Comparison of ENCODE assay signal across 22 cellular contexts in genomic region chr5:80975065-80975464, GRCh38. TPM values are rescaled to one million over a fixed set of nuclear protein-coding genes. Genes with fewer than 3 reads are reported as not detected.
DNase-seq lines count a peak whose midpoint lies in the region; ATAC-seq and TF ChIP-seq lines count a peak whose summit lies in the region.
"Had no signal": no experiment of that assay in that cellular context is flagged by ENCODE, and none has a peak within 500 bp of the region (broad histone marks: within the 10 kb centered on the region; RNA-seq: fewer than 3 reads in every experiment).

No MANE protein-coding gene starts in this region.

- H3K9ac ChIP-seq in IMR-90 (ENCODE audit: low read depth, low read length) (peak overlapping the region; percentile 24; the same call in 1 of the 2 replicates), trophoblast cell (ENCODE audit: low read length) (no peak overlapping the region)
- H3K9ac ChIP-seq: GM23248 had no signal

- H3K4me3 Mint-ChIP-seq in CD8-positive, alpha-beta T cell = peak overlapping the region; percentile 15
- H3K4me3 Mint-ChIP-seq: B cell, neural crest cell, type B pancreatic cell had no signal

- peaks cover 20% of the 10 kb centered on the region for H3K9me1 ChIP-seq in IMR-90 (ENCODE audit: insufficient read depth, low read length)

- peak overlapping the region; percentile 32 for H2BK20ac ChIP-seq in IMR-90 (ENCODE audit: low read depth, low read length)

- in situ Hi-C loops in IMR-90 (cut with MboI; ENCODE audit: low sequenced_read_pairs) (no loop called here), transverse colon (cut with MboI; ENCODE audit: low pct_ligation_motif_present in 1 of 4, low pct_unique_long_range_greater_than_20kb in 1 of 4, low sequenced_read_pairs in 3 of 4) (no loop called here)

- peak overlapping the region; percentile 35 for H4K91ac ChIP-seq in IMR-90 (ENCODE audit: insufficient read depth, low read depth, low read length)
- peak overlapping the region; percentile 5 for H4K91ac ChIP-seq in trophoblast cell (ENCODE audit: low read depth, low read length)

- peak overlapping the region; percentile 12 for H3K18ac ChIP-seq in IMR-90 (ENCODE audit: low read depth, low read length)
- no peak overlapping the region for H3K18ac ChIP-seq in trophoblast cell (ENCODE audit: low read length)

- H2AK5ac ChIP-seq in IMR-90 (ENCODE audit: low read depth, low read length) (peak overlapping the region; percentile 67; the same call in 1 of the 2 replicates), trophoblast cell (ENCODE audit: low read length) (no peak overlapping the region)

- H3K4me1 Mint-ChIP-seq in CD8-positive, alpha-beta T cell (ENCODE audit: low read depth) = peaks cover 84% of the 10 kb centered on the region
- H3K4me1 Mint-ChIP-seq: neural crest cell had no signal

- H2BK120ac ChIP-seq in IMR-90 (ENCODE audit: low read depth, low read length) = peak overlapping the region; percentile 79
- no peak overlapping the region for H2BK120ac ChIP-seq in trophoblast cell (ENCODE audit: insufficient read depth, low read length, poor library complexity)

- peak overlapping the region; percentile 16 for H3K27ac Mint-ChIP-seq in CD8-positive, alpha-beta T cell
- H3K27ac Mint-ChIP-seq: B cell, type B pancreatic cell had no signal

- dilution Hi-C loops in IMR-90 (cut with HindIII; ENCODE audit: low sequenced_read_pairs, unreplicated experiment) = no loop called here

- H3K27ac ChIP-seq in CD8-positive, alpha-beta T cell (ENCODE audit: low read depth, low read length) = no peak overlapping the region
- H3K27ac ChIP-seq in IMR-90 (ENCODE audit: insufficient read depth, low read length) (peak overlapping the region; percentile 24; the same call in 1 of the 2 replicates), trophoblast cell (ENCODE audit: low read depth, low read length) (no peak overlapping the region), transverse colon (no peak overlapping the region)
- H3K27ac ChIP-seq: colonic mucosa, GM23248, WERI-Rb-1 had no signal

- H3K4me1 ChIP-seq in CD8-positive, alpha-beta T cell (ENCODE audit: insufficient read depth, low read length) = peaks cover 48% of the 10 kb centered on the region
- H3K4me1 ChIP-seq in IMR-90 (ENCODE audit: control insufficient read depth, insufficient read depth, low read length) (peaks cover 13% of the 10 kb centered on the region), trophoblast cell (ENCODE audit: control insufficient read depth in 1 of 2, insufficient read depth in 2 of 2, low read length in 2 of 2) (peaks cover 5 to 16% of the 10 kb centered on the region in 2 experiments), transverse colon (no peaks in the 10 kb centered on the region)
- H3K4me1 ChIP-seq: colonic mucosa had no signal

- H4K12ac ChIP-seq in trophoblast cell (ENCODE audit: low read depth, low read length) = no peak overlapping the region

- H3K4ac ChIP-seq in IMR-90 (ENCODE audit: low read depth, low read length) (peak overlapping the region; percentile 78), trophoblast cell (ENCODE audit: low read depth, low read length) (peak overlapping the region; percentile 76)

- H3K79me2 ChIP-seq in trophoblast cell (ENCODE audit: control insufficient read depth, insufficient read depth, low read length, poor library complexity) = peaks cover 19% of the 10 kb centered on the region

- H3K23ac ChIP-seq in IMR-90 (ENCODE audit: low read depth, low read length) (peak overlapping the region; percentile 34), trophoblast cell (ENCODE audit: low read length) (no peak overlapping the region)

- no peak for TF ChIP-seq EP300 in transverse colon (IDR thresholded peaks at IDR 0.05; ENCODE audit: low read depth)

- no peak overlapping the region for H4K5ac ChIP-seq in IMR-90 (ENCODE audit: low read depth, low read length)

- H3K9me3 Mint-ChIP-seq in CD8-positive, alpha-beta T cell = no peaks in the 10 kb centered on the region
- H3K9me3 Mint-ChIP-seq: type B pancreatic cell had no signal

- H3K9me3 ChIP-seq in CD8-positive, alpha-beta T cell (ENCODE audit: low read length) = no peaks in the 10 kb centered on the region
- H3K9me3 ChIP-seq in IMR-90 (ENCODE audit: control insufficient read depth, insufficient read depth, low read length) (no peaks in the 10 kb centered on the region), trophoblast cell (ENCODE audit: insufficient read depth, low read depth, low read length) (no peaks in the 10 kb centered on the region), transverse colon (no peaks in the 10 kb centered on the region)
- H3K9me3 ChIP-seq: colonic mucosa had no signal

- POLR2A ChIA-PET in CD8-positive, alpha-beta T cell (lab: Charles Lee) = interaction anchor here (0.7 to 1.4 kb wide), 5 partner anchors 15 to 72 kb away, joined by 3 to 4 read pairs (median 3); partner anchors contain the start of gene RASGRF2
- POLR2A ChIA-PET in IMR-90 (lab: Charles Lee; ENCODE audit: unreplicated experiment) = no interaction called here

- no peaks in the 10 kb centered on the region for H3K27me3 ChIP-seq in CD8-positive, alpha-beta T cell (ENCODE audit: insufficient read depth, low read length)
- no peaks in the 10 kb centered on the region for H3K27me3 ChIP-seq in IMR-90 (ENCODE audit: control insufficient read depth, insufficient read depth, low read length)
- no peaks in the 10 kb centered on the region for H3K27me3 ChIP-seq in trophoblast cell (ENCODE audit: insufficient read depth, low read length)
- H3K27me3 ChIP-seq in transverse colon = no peaks in the 10 kb centered on the region
- H3K27me3 ChIP-seq: colonic mucosa had no signal

- H2BK5ac ChIP-seq in IMR-90 (ENCODE audit: low read depth, low read length, poor library complexity, severe bottlenecking) (no peak overlapping the region), trophoblast cell (ENCODE audit: low read depth, low read length, poor library complexity) (no peak overlapping the region)

- intact Hi-C loops in CD8-positive, alpha-beta T cell (cut with DNase I, micrococcal nuclease) = no loop called here
- intact Hi-C loops in IMR-90 (cut with micrococcal nuclease) = loop anchor here (5.0 kb wide), 1 partner anchor 37 kb away; no protein-coding TSS in a partner anchor
- intact Hi-C loops in transverse colon (cut with DNase I; ENCODE audit: low total_unique reads) = no loop called here

- no TSS peak for BruUV-seq in IMR-90 (replicated peaks; lab: Mats Ljungman, UMichigan)

- no peak overlapping the region for H3K4me3 ChIP-seq in CD8-positive, alpha-beta T cell (ENCODE audit: low read depth, low read length)
- H3K4me3 ChIP-seq in IMR-90 (ENCODE audit: insufficient read depth, low read depth, low read length) (no peak overlapping the region), trophoblast cell (ENCODE audit: low read depth, low read length) (no peak overlapping the region), transverse colon (no peak overlapping the region)
- H3K4me3 ChIP-seq: colonic mucosa, GM23248 had no signal

- H4K20me1 ChIP-seq in IMR-90 (ENCODE audit: insufficient read depth, low read length) = no peaks in the 10 kb centered on the region

- H3K27me3 Mint-ChIP-seq in CD8-positive, alpha-beta T cell (ENCODE audit: low read depth) = no peaks in the 10 kb centered on the region
- H3K27me3 Mint-ChIP-seq: B cell had no signal

- TF ChIP-seq CTCF in CD8-positive, alpha-beta T cell (IDR thresholded peaks at IDR 0.05) = no peak
- TF ChIP-seq CTCF in IMR-90 (conservative IDR thresholded peaks at IDR 0.05; ENCODE audit: low read depth, low read length) (no peak), transverse colon (IDR thresholded peaks at IDR 0.05) (no peak)

- H3K4me2 ChIP-seq in IMR-90 (ENCODE audit: low read depth, low read length) = peak overlapping the region; percentile 23
- no peak overlapping the region for H3K4me2 ChIP-seq in trophoblast cell (ENCODE audit: low read length)

- no peaks in the 10 kb centered on the region for H3K36me3 ChIP-seq in CD8-positive, alpha-beta T cell (ENCODE audit: insufficient read depth, low read length)
- no peaks in the 10 kb centered on the region for H3K36me3 ChIP-seq in IMR-90 (ENCODE audit: control insufficient read depth, insufficient read depth, low read length)
- H3K36me3 ChIP-seq in trophoblast cell (ENCODE audit: control insufficient read depth in 1 of 2, insufficient read depth in 2 of 2, low read length in 2 of 2) = peaks cover 0 to 5% of the 10 kb centered on the region in 2 experiments
- H3K36me3 ChIP-seq in transverse colon = no peaks in the 10 kb centered on the region
- H3K36me3 ChIP-seq: colonic mucosa had no signal

- no peak for ATAC-seq in CD8-positive, alpha-beta T cell
- ATAC-seq in IMR-90 (ENCODE audit: low read depth) = peak; percentile 50

- peaks cover 30 to 65% of the 10 kb centered on the region in 2 experiments for H3K79me1 ChIP-seq in IMR-90 (ENCODE audit: low read depth in 1 of 2, low read length in 2 of 2)
- H3K79me1 ChIP-seq in trophoblast cell (ENCODE audit: low read length) = no peaks in the 10 kb centered on the region

- H4K8ac ChIP-seq in IMR-90 (ENCODE audit: low read depth in 2 of 2, low read length in 2 of 2) (peak overlapping the region; percentile 6 to 75; a peak in 2 of 4 replicates), trophoblast cell (ENCODE audit: low read depth, low read length) (no peak overlapping the region)

- CTCF ChIA-PET in CD8-positive, alpha-beta T cell (lab: Charles Lee) = interaction anchor here (1.6 to 1.8 kb wide), 2 partner anchors 15 to 190 kb away, joined by 4 read pairs; partner anchors contain the start of gene RASGRF2
- CTCF ChIA-PET in IMR-90 (lab: Yijun Ruan, JAX) = no interaction called here

- TF ChIP-seq RAD21 in IMR-90 (IDR thresholded peaks at IDR 0.05; ENCODE audit: low read length) = no peak

- peak overlapping the region; percentile 35 for H2AK9ac ChIP-seq in IMR-90 (replicated peaks; ENCODE audit: low read depth, low read length, poor library complexity)

- no CpG with 5 or more reads among the region's 5 CpGs for WGBS in IMR-90 (ENCODE audit: extremely low coverage in 2 of 2, insufficient read length in 1 of 2), 2 experiments
- no CpG with 5 or more reads among the region's 5 CpGs for WGBS in trophoblast cell (ENCODE audit: extremely low coverage, insufficient coverage, insufficient read length)
- WGBS in transverse colon (ENCODE audit: low coverage in 1 of 2), 2 donors = 61 to 71% methylated on average over 5 of the region's 5 CpGs

- peaks cover 8% of the 10 kb centered on the region for H3K36me3 Mint-ChIP-seq in CD8-positive, alpha-beta T cell
- H3K36me3 Mint-ChIP-seq: type B pancreatic cell had no signal

- no peak overlapping the region; the same call in none of the 2 replicates for H3K56ac ChIP-seq in IMR-90 (ENCODE audit: extremely low read depth, insufficient read depth, low read length)

- H2BK12ac ChIP-seq in trophoblast cell (ENCODE audit: low read length) = no peak overlapping the region

- no peak for DNase-seq in CD8-positive, alpha-beta T cell
- DNase-seq in IMR-90 (peak; percentile 57), astrocyte of the hippocampus (ENCODE audit: low read depth, low spot score) (peak; percentile 59), trophoblast cell (no peak), transverse colon (no peak), Ammon's horn (ENCODE audit: low spot score) (no peak), NOMO-1 treated with DMSO at 0.1 percent for 48 hours (lab: John Stamatoyannopoulos, UW; ENCODE audit: unreplicated experiment) (no peak)
- DNase-seq: activated CD4-positive, alpha-beta T cell treated with anti-CD3 and anti-CD28 coated beads, Interleukin-2, amount 50 U/mL, for 4 hours; activated naive CD4-positive, alpha-beta T cell treated with Interleukin-2 at 50 U/mL for 16 hours; colonic mucosa; GM23248; kidney; NCI-H1105; NCI-H2081; NK-92 treated with Interleukin-12 subunit alpha and Interleukin-12 subunit beta, amount 100 ng/mL, for 24 hours; stimulated activated CD4-positive, alpha-beta T cell treated with anti-CD3 and anti-CD28 coated beads, Interleukin-12 subunit alpha, Interleukin-12 subunit beta, amount 100 ng/mL, for 4 hours; SW 1271; WERI-Rb-1 had no signal

- peak overlapping the region; percentile 39; the same call in 1 of the 3 replicates for H2BK15ac ChIP-seq in IMR-90 (ENCODE audit: low read depth, low read length)

- peak overlapping the region; percentile 52 for H2AFZ ChIP-seq in IMR-90 (replicated peaks; ENCODE audit: low read length, poor library complexity)
- H2AFZ ChIP-seq in trophoblast cell (ENCODE audit: insufficient read depth, low read length, poor library complexity) = no peak overlapping the region
- H2AFZ ChIP-seq: GM23248 had no signal

- TF ChIP-seq POLR2A in IMR-90 (IDR thresholded peaks at IDR 0.05; ENCODE audit: low read depth, low read length) = no peak
- no peak for TF ChIP-seq POLR2A in transverse colon (IDR thresholded peaks at IDR 0.05)

- H3K14ac ChIP-seq in IMR-90 (replicated peaks; ENCODE audit: low read depth, low read length) (peak overlapping the region; percentile 83), trophoblast cell (ENCODE audit: low read length) (no peak overlapping the region)

RNA-seq across cellular contexts. Expression of gene RASGRF2, which starts 14.9 kb away (rescaled TPM):
- total RNA-seq in CD8-positive, alpha-beta T cell = 10 to 100 TPM; 25.4 to 25.6 TPM
- total RNA-seq in IMR-90 (2012; rRNA removed) (5.0 and 5.3 TPM in 2 replicates), transverse colon (1 to 10 TPM; 2.0 to 3.6 (median 2.8) TPM)
- 2.9 and 3.0 TPM in 2 replicates for polyA plus RNA-seq in IMR-90 (2012; rRNA removed)
- polyA plus RNA-seq in IMR-90 (2012; cell fraction: cytosol; rRNA removed) = 1.1 and 1.3 TPM in 2 replicates
- polyA plus RNA-seq in IMR-90 (2012; cell fraction: nucleus; rRNA removed; ENCODE audit: low replicate concordance) = 2.3 and 7.5 TPM in 2 replicates
- polyA plus RNA-seq in trophoblast cell (2013) = 93.8 and 95.6 TPM in 2 replicates
- total RNA-seq: G401, GM23248 had no signal

Comparison
In these comparisons a context has a peak if more than half of its experiments do, and no peak if none do; other contexts are left out.
1. DNase-seq: peak in IMR-90 (single experiment) and astrocyte of the hippocampus (single experiment); none in CD8-positive, alpha-beta T cell (0 of 7), trophoblast cell (0 of 2), transverse colon (single experiment), Ammon's horn (single experiment) and NOMO-1 treated with DMSO at 0.1 percent for 48 hours (single experiment).